Comparison of ENCODE assay signal across 10 cellular contexts in the genomic region with DNA sequence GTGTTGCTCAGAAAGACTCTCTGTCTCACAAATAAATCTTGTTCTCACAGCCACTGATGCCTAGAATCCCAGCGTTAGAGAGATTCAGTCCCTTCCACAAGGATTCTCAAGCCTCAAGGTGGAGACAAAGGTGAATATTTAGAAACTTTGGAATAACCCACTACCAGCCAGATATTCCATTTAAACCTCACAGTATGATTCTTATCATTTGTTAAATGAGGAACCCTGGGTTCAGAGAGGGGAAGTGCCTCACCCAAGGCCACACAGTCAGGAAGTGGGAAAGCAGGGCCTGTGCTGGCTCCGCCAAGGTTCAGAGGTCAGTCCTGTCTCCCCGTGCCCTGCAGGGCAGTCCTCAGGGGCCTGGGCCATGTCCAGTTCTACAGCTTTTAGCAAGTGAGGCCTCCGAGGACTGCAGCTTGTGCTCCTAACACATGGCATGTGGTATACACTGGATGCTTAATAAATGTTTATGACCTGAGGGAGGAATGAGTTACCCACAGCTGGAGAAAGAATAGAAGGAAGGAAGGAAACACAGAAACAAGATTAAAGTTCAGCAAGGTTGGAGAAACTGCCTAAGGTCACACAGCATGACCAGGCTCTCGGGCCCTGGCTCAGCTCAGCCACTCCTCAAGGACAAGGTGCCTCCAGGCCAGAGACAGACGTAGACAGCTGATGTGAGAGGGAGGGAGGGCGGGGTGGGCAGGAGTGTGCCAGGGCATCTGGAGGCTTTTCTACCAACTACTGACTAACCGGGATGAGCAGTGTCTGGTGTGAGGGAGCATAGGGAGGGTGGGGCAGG. TPM values are rescaled to one million over a fixed set of nuclear protein-coding genes. Genes with fewer than 3 reads are reported as not detected.
DNase-seq lines count a peak whose midpoint lies in the region; TF ChIP-seq lines count a peak whose summit lies in the region.
"Had no signal": no experiment of that assay in that cellular context is flagged by ENCODE, and none has a peak within 500 bp of the region (broad histone marks: within the 10 kb centered on the region; RNA-seq: fewer than 3 reads in every experiment).

No MANE protein-coding gene starts in this region.

- H3K9me2 ChIP-seq in Karpas-422 (replicated peaks; ENCODE audit: insufficient read depth, low read length) = no peaks in the 10 kb centered on the region

- H3K27me3 Mint-ChIP-seq in dendritic cell treated with granulocyte-macrophage colony-stimulating factor and Interleukin-4, amounts not matched to agents 40 ng/mL and 50 ng/mL, for 4 days = no peaks in the 10 kb centered on the region

- H3K36me3 ChIP-seq in OCI-LY3 (replicated peaks; ENCODE audit: low read depth, low read length) (no peaks in the 10 kb centered on the region), Karpas-422 (ENCODE audit: insufficient read depth, low read length) (no peaks in the 10 kb centered on the region)

- intact Hi-C loops in dendritic cell treated with granulocyte-macrophage colony-stimulating factor and Interleukin-4, amounts not matched to agents 40 ng/mL and 50 ng/mL, for 4 days (cut with micrococcal nuclease) = loop anchor here (2.0 to 5.0 kb wide), 2 partner anchors 33 to 52 kb away; no protein-coding TSS in a partner anchor

- peaks cover 91% of the 10 kb centered on the region for H3K4me1 Mint-ChIP-seq in dendritic cell treated with granulocyte-macrophage colony-stimulating factor and Interleukin-4, amounts not matched to agents 40 ng/mL and 50 ng/mL, for 4 days (ENCODE audit: low read depth)

- DNase-seq in Ammon's horn (ENCODE audit: low spot score) (peak; percentile 5), myocyte (ENCODE audit: low read depth) (peak; percentile 73), SHP77 treated with DMSO at 0.1 percent for 48 hours (lab: John Stamatoyannopoulos, UW) (no peak), HUDEP-2 (lab: John Stamatoyannopoulos, UW; ENCODE audit: unreplicated experiment in 76 of 76) (no peak), Karpas-422 (no peak)
- DNase-seq in effector CD8-positive, alpha-beta T cell (lab: John Stamatoyannopoulos, UW) = no peak
- DNase-seq: CD4-positive, CD25-positive, alpha-beta regulatory T cell; KG1 had no signal

- H3K36me3 Mint-ChIP-seq in dendritic cell treated with granulocyte-macrophage colony-stimulating factor and Interleukin-4, amounts not matched to agents 40 ng/mL and 50 ng/mL, for 4 days (ENCODE audit: low read depth) = no peaks in the 10 kb centered on the region
- H3K36me3 Mint-ChIP-seq: CD4-positive, CD25-positive, alpha-beta regulatory T cell had no signal

- H3K4me2 ChIP-seq in OCI-LY3 (ENCODE audit: low read length) (peak overlapping the region; percentile 26), Karpas-422 (ENCODE audit: low read depth, low read length, poor library complexity, severe bottlenecking) (no peak overlapping the region)

- H3K4me3 ChIP-seq in OCI-LY3 (ENCODE audit: low read length) (no peak overlapping the region), Karpas-422 (ENCODE audit: low read length) (no peak overlapping the region)

- no peak for TF ChIP-seq CTCF in OCI-LY3 (IDR thresholded peaks at IDR 0.05; ENCODE audit: low read depth, low read length)

- peak overlapping the region; percentile 63 for H3K4me3 Mint-ChIP-seq in dendritic cell treated with granulocyte-macrophage colony-stimulating factor and Interleukin-4, amounts not matched to agents 40 ng/mL and 50 ng/mL, for 4 days
- H3K4me3 Mint-ChIP-seq: CD4-positive, CD25-positive, alpha-beta regulatory T cell had no signal

- peaks cover 20% of the 10 kb centered on the region for H3K27me3 ChIP-seq in OCI-LY3 (ENCODE audit: low read depth, low read length)
- no peaks in the 10 kb centered on the region for H3K27me3 ChIP-seq in Karpas-422 (ENCODE audit: low read length)

- H2AFZ ChIP-seq in OCI-LY3 (ENCODE audit: low read depth, low read length) (peak overlapping the region; percentile 70; the same call in 1 of the 2 replicates), Karpas-422 (ENCODE audit: low read length) (no peak overlapping the region)

- H3K9me3 Mint-ChIP-seq in dendritic cell treated with granulocyte-macrophage colony-stimulating factor and Interleukin-4, amounts not matched to agents 40 ng/mL and 50 ng/mL, for 4 days = no peaks in the 10 kb centered on the region
- H3K9me3 Mint-ChIP-seq: CD4-positive, CD25-positive, alpha-beta regulatory T cell had no signal

- H3K27ac Mint-ChIP-seq in dendritic cell treated with granulocyte-macrophage colony-stimulating factor and Interleukin-4, amounts not matched to agents 40 ng/mL and 50 ng/mL, for 4 days = peak overlapping the region; percentile 97
- H3K27ac Mint-ChIP-seq: CD4-positive, CD25-positive, alpha-beta regulatory T cell had no signal

- H3K79me2 ChIP-seq in OCI-LY3 (ENCODE audit: low read length) (peaks cover 9% of the 10 kb centered on the region; the same call in 1 of the 2 replicates), Karpas-422 (ENCODE audit: low read length) (no peaks in the 10 kb centered on the region)

- H3K9me3 ChIP-seq in OCI-LY3 (ENCODE audit: insufficient read depth, low read length) = no peaks in the 10 kb centered on the region
- H3K9me3 ChIP-seq in Karpas-422 (ENCODE audit: low read length) = no peaks in the 10 kb centered on the region

- H3K27ac ChIP-seq in OCI-LY3 (ENCODE audit: low read length) (peak overlapping the region; percentile 6; the same call in 1 of the 2 replicates), Karpas-422 (ENCODE audit: low read length) (no peak overlapping the region)

- H3K4me1 ChIP-seq in OCI-LY3 (ENCODE audit: low read length) (peaks cover 42% of the 10 kb centered on the region), Karpas-422 (ENCODE audit: low read length) (peaks cover 4% of the 10 kb centered on the region; the same call in 1 of the 2 replicates)

- H3K9ac ChIP-seq in OCI-LY3 (ENCODE audit: low read length) (peak overlapping the region; percentile 3; the same call in 1 of the 2 replicates), Karpas-422 (ENCODE audit: low read length) (no peak overlapping the region)

- no peaks in the 10 kb centered on the region for H4K20me1 ChIP-seq in OCI-LY3 (ENCODE audit: insufficient read depth, low read length)
- no peaks in the 10 kb centered on the region for H4K20me1 ChIP-seq in Karpas-422 (ENCODE audit: insufficient read depth, low read depth, low read length)

RNA-seq across cellular contexts. Expression of a gene that starts 3.9 kb away (rescaled TPM):
- 1.0 and 2.6 TPM in 2 replicates for total RNA-seq in myocyte
- polyA plus RNA-seq in myocyte (2012) = 5.9 TPM
- total RNA-seq in Karpas-422 (2014; rRNA removed; shearing (Covaris generic); ENCODE audit: low replicate concordance) = 0.11 and 0.15 TPM in 2 replicates
- total RNA-seq: CD4-positive, CD25-positive, alpha-beta regulatory T cell had no signal

Comparison
In these comparisons a context has a peak if more than half of its experiments do, and no peak if none do; other contexts are left out.
1. DNase-seq: peak in Ammon's horn (single experiment) and myocyte (single experiment); none in SHP77 treated with DMSO at 0.1 percent for 48 hours (single experiment), HUDEP-2 (0 of 76), effector CD8-positive, alpha-beta T cell (single experiment) and Karpas-422 (single experiment).